14 cellular contexts compared by ENCODE assay signal in genomic region chr4:42488114-42488513, GRCh38.
DNase-seq lines count a peak whose midpoint lies in the region; ATAC-seq and TF ChIP-seq lines count a peak whose summit lies in the region.
"Had no signal": no experiment of that assay in that cellular context is flagged by ENCODE, and none has a peak within 500 bp of the region (broad histone marks: within the 10 kb centered on the region; RNA-seq: fewer than 3 reads in every experiment).

No MANE protein-coding gene starts in this region.

- CTCF ChIA-PET in activated naive CD4-positive, alpha-beta T cell treated with anti-CD3 and anti-CD28 coated beads, Interleukin-2, amount 10 ng/mL, durations not matched to agents 7 days and 5 days (lab: Charles Lee), result no interaction called here

- H3K9me3 Mint-ChIP-seq in H9, result no peaks in the 10 kb centered on the region
- no peaks in the 10 kb centered on the region for H3K9me3 Mint-ChIP-seq in activated naive CD4-positive, alpha-beta T cell treated with anti-CD3 and anti-CD28 coated beads, Interleukin-2, amount 10 ng/mL, durations not matched to agents 7 days and 5 days
- H3K9me3 Mint-ChIP-seq: activated naive CD4-positive, alpha-beta T cell treated with anti-CD3 and anti-CD28 coated beads for 36 hours; dendritic cell treated with granulocyte-macrophage colony-stimulating factor and Interleukin-4, amounts not matched to agents 40 ng/mL and 50 ng/mL, for 4 days had no signal

- no peak overlapping the region for H3K14ac ChIP-seq in H9 (ENCODE audit: insufficient read depth, low read length)

- no peaks in the 10 kb centered on the region for H3K79me1 ChIP-seq in H9 (ENCODE audit: insufficient read depth, low read depth, low read length, poor library complexity, severe bottlenecking)

- H3K4me3 ChIP-seq in upper lobe of right lung, result no peak overlapping the region

- no peak overlapping the region for H2BK15ac ChIP-seq in H9 (ENCODE audit: low read depth, low read length)

- intact Hi-C loops in upper lobe of right lung (cut with DNase I) (no loop called here), sciatic nerve (cut with DNase I) (no loop called here)

- DNase-seq in H9 (no peak), G401 (ENCODE audit: low spot score) (no peak), upper lobe of right lung (no peak), sciatic nerve (ENCODE audit: low spot score) (no peak)
- no peak for DNase-seq in activated naive CD4-positive, alpha-beta T cell treated with anti-CD3 and anti-CD28 coated beads, Interleukin-2, amount 10 ng/mL, durations not matched to agents 7 days and 5 days
- DNase-seq: activated CD4-positive, alpha-beta T cell treated with anti-CD3 and anti-CD28 coated beads for 48 hours; activated naive CD4-positive, alpha-beta T cell treated with anti-CD3 and anti-CD28 coated beads for 36 hours; H7; left ventricle myocardium superior; NCI-H524 treated with DMSO at 0.1 percent for 48 hours; stimulated activated CD4-positive, alpha-beta T cell treated with anti-CD3 and anti-CD28 coated beads, Interleukin-2, amount 100 ng/mL, for 24 hours had no signal

- H3K23me2 ChIP-seq in H9 (ENCODE audit: insufficient read length, low read depth, low read length, poor library complexity, severe bottlenecking), result no peaks in the 10 kb centered on the region

- no peak overlapping the region for H2AFZ ChIP-seq in H9 (ENCODE audit: low read length)

- no peak overlapping the region for H3T11ph ChIP-seq in H9 (ENCODE audit: low read length)

- H2BK120ac ChIP-seq in H9 (ENCODE audit: low read depth, low read length, poor library complexity, severe bottlenecking), result no peak overlapping the region

- no peaks in the 10 kb centered on the region for H3K79me2 ChIP-seq in H9 (ENCODE audit: insufficient read depth, low read length)

- H3K4ac ChIP-seq in H9 (ENCODE audit: low read depth, low read length), result no peak overlapping the region

- H2BK12ac ChIP-seq in H9 (ENCODE audit: insufficient read length, low read depth, low read length), result no peak overlapping the region

- peak overlapping the region in 2 of 3 experiments; percentile 19 to 88; a peak in 2 of 7 replicates for H3K27ac Mint-ChIP-seq in H9
- no peak overlapping the region for H3K27ac Mint-ChIP-seq in activated naive CD4-positive, alpha-beta T cell treated with anti-CD3 and anti-CD28 coated beads, Interleukin-2, amount 10 ng/mL, durations not matched to agents 7 days and 5 days
- H3K27ac Mint-ChIP-seq: activated naive CD4-positive, alpha-beta T cell treated with anti-CD3 and anti-CD28 coated beads for 36 hours; dendritic cell treated with granulocyte-macrophage colony-stimulating factor and Interleukin-4, amounts not matched to agents 40 ng/mL and 50 ng/mL, for 4 days had no signal

- no peak overlapping the region for H3K23ac ChIP-seq in H9 (ENCODE audit: insufficient read length, low read depth, low read length)

- TF ChIP-seq CTCF in H9 (conservative IDR thresholded peaks at IDR 0.05) (no peak), upper lobe of right lung (IDR thresholded peaks at IDR 0.05) (no peak)

- H3K9me3 ChIP-seq in H9 (ENCODE audit: control insufficient read depth, low read depth, low read length) (no peaks in the 10 kb centered on the region), upper lobe of right lung (no peaks in the 10 kb centered on the region)

- H2BK20ac ChIP-seq in H9 (ENCODE audit: low read depth, low read length, poor library complexity, severe bottlenecking), result no peak overlapping the region

- no peak overlapping the region for H3K56ac ChIP-seq in H9 (ENCODE audit: insufficient read length, low read depth, low read length)

- H3K4me1 ChIP-seq in H9 (ENCODE audit: insufficient read depth, low read length) (peaks cover 20% of the 10 kb centered on the region; the same call in 1 of the 2 replicates), upper lobe of right lung (no peaks in the 10 kb centered on the region)

- H3K4me2 ChIP-seq in H9 (ENCODE audit: insufficient read depth, insufficient read length, low read length), result no peak overlapping the region

- H2AK5ac ChIP-seq in H9 (ENCODE audit: insufficient read length, low read length), result no peak overlapping the region

- H3K27me3 ChIP-seq in H9 (ENCODE audit: insufficient read depth, low read length) (no peaks in the 10 kb centered on the region), upper lobe of right lung (no peaks in the 10 kb centered on the region)

- ATAC-seq in GM19043 (IDR thresholded peaks at IDR 0.05; ENCODE audit: low read depth, unreplicated experiment) (peak; percentile 84), HG03175 (IDR thresholded peaks at IDR 0.05; ENCODE audit: unreplicated experiment) (peak; percentile 81), upper lobe of right lung (no peak), sciatic nerve (no peak)
- ATAC-seq: left ventricle myocardium superior had no signal

- no peaks in the 10 kb centered on the region for H4K20me1 ChIP-seq in H9 (ENCODE audit: control insufficient read depth, insufficient read depth, insufficient read length)

- WGBS in H9 (ENCODE audit: extremely low coverage, insufficient read length, low lambda C conversion rate), result no CpG with 5 or more reads among the region's 2 CpGs

- no peak overlapping the region for H3K27ac ChIP-seq in H9 (ENCODE audit: insufficient read length, low read depth, low read length)
- no peak overlapping the region for H3K27ac ChIP-seq in upper lobe of right lung

- in situ Hi-C loops in G401 (cut with HindIII; ENCODE audit: low sequenced_read_pairs), result no loop called here

- H3K4me1 Mint-ChIP-seq in H9, result peaks cover 74% of the 10 kb centered on the region in 2 experiments
- H3K4me1 Mint-ChIP-seq in activated naive CD4-positive, alpha-beta T cell treated with anti-CD3 and anti-CD28 coated beads, Interleukin-2, amount 10 ng/mL, durations not matched to agents 7 days and 5 days, result no peaks in the 10 kb centered on the region

- no peak overlapping the region for H3K9ac ChIP-seq in H9 (ENCODE audit: extremely low read depth, insufficient read length, low read length)

- H4K5ac ChIP-seq in H9 (ENCODE audit: insufficient read length, low read depth, low read length), result no peak overlapping the region

- no peak overlapping the region for H3K4me3 Mint-ChIP-seq in H9
- no peak overlapping the region for H3K4me3 Mint-ChIP-seq in activated naive CD4-positive, alpha-beta T cell treated with anti-CD3 and anti-CD28 coated beads, Interleukin-2, amount 10 ng/mL, durations not matched to agents 7 days and 5 days
- H3K4me3 Mint-ChIP-seq: activated naive CD4-positive, alpha-beta T cell treated with anti-CD3 and anti-CD28 coated beads for 36 hours; dendritic cell treated with granulocyte-macrophage colony-stimulating factor and Interleukin-4, amounts not matched to agents 40 ng/mL and 50 ng/mL, for 4 days had no signal

- no peaks in the 10 kb centered on the region for H3K36me3 Mint-ChIP-seq in H9 (ENCODE audit: insufficient read depth in 1 of 3, low read depth in 3 of 3)
- peaks cover 2% of the 10 kb centered on the region for H3K36me3 Mint-ChIP-seq in activated naive CD4-positive, alpha-beta T cell treated with anti-CD3 and anti-CD28 coated beads, Interleukin-2, amount 10 ng/mL, durations not matched to agents 7 days and 5 days

- no peaks in the 10 kb centered on the region for H3K36me3 ChIP-seq in upper lobe of right lung

- no peak overlapping the region for H3K18ac ChIP-seq in H9 (ENCODE audit: insufficient read length, low read depth, low read length)

- H4K8ac ChIP-seq in H9 (replicated peaks; ENCODE audit: insufficient read length, low read depth, low read length), result no peak overlapping the region

- H4K91ac ChIP-seq in H9 (ENCODE audit: insufficient read length, low read depth, low read length), result no peak overlapping the region

- no peak overlapping the region for H2BK5ac ChIP-seq in H9 (ENCODE audit: insufficient read length, low read length)

- no peaks in the 10 kb centered on the region for H3K27me3 Mint-ChIP-seq in H9 (ENCODE audit: low read depth)
- no peaks in the 10 kb centered on the region for H3K27me3 Mint-ChIP-seq in activated naive CD4-positive, alpha-beta T cell treated with anti-CD3 and anti-CD28 coated beads, Interleukin-2, amount 10 ng/mL, durations not matched to agents 7 days and 5 days
- H3K27me3 Mint-ChIP-seq: dendritic cell treated with granulocyte-macrophage colony-stimulating factor and Interleukin-4, amounts not matched to agents 40 ng/mL and 50 ng/mL, for 4 days had no signal

Comparison
In these comparisons a context has a peak if more than half of its experiments do, and no peak if none do; other contexts are left out.
1. ATAC-seq: peak in GM19043 (single experiment) and HG03175 (single experiment); none in upper lobe of right lung (single experiment) and sciatic nerve (single experiment).